14 cellular contexts compared by ENCODE assay signal in genomic region chr16:23858496-23859062, GRCh38. TPM values are rescaled to one million over a fixed set of nuclear protein-coding genes. Genes with fewer than 3 reads are reported as not detected.
DNase-seq lines count a peak whose midpoint lies in the region; ATAC-seq and TF ChIP-seq lines count a peak whose summit lies in the region.
"Had no signal": no experiment of that assay in that cellular context is flagged by ENCODE, and none has a peak within 500 bp of the region (broad histone marks: within the 10 kb centered on the region; RNA-seq: fewer than 3 reads in every experiment).

No MANE protein-coding gene starts in this region.

- TF ChIP-seq POLR2A in spleen (IDR thresholded peaks at IDR 0.05), result no peak

- H3K4me1 ChIP-seq in spleen, result peaks cover 68 to 100% (median 93%) of the 10 kb centered on the region in 6 donors

- no peaks in the 10 kb centered on the region for H3K27me3 ChIP-seq in spleen (replicated peaks in 1 of 7)
- H3K27me3 ChIP-seq: ovary had no signal

- ATAC-seq in GM21526 (IDR thresholded peaks at IDR 0.05; ENCODE audit: low FRiP score, unreplicated experiment), result no peak

- H3K9me3 ChIP-seq in spleen, result no peaks in the 10 kb centered on the region
- H3K9me3 ChIP-seq: ovary, SK-N-SH had no signal

- no peaks in the 10 kb centered on the region for H3K36me3 ChIP-seq in spleen
- H3K36me3 ChIP-seq: ovary had no signal

- no peak overlapping the region for H3K4me3 ChIP-seq in epithelial cell of esophagus (ENCODE audit: low read length)
- peak overlapping the region in 1 of 8 donors; percentile 30 for H3K4me3 ChIP-seq in spleen
- H3K4me3 ChIP-seq: ovary had no signal

- H3K27ac ChIP-seq in spleen, result peak overlapping the region in 7 of 8 donors; percentile 48 to 88 (median 74)
- H3K27ac ChIP-seq: ovary had no signal

- intact Hi-C loops in spleen (cut with DNase I; ENCODE audit: low total_unique reads), result no loop called here

- DNase-seq in SIG-M5 treated with dmso at 0.1 percent for 504 hours (lab: John Stamatoyannopoulos, UW; ENCODE audit: unreplicated experiment), result peak; percentile 80
- no peak for DNase-seq in SIG-M5 (lab: John Stamatoyannopoulos, UW)
- DNase-seq in NOMO-1 (lab: John Stamatoyannopoulos, UW; ENCODE audit: unreplicated experiment in 2 of 2), result peak; percentile 13 to 57
- peak; percentile 29 for DNase-seq in epithelial cell of esophagus (ENCODE audit: low read depth)
- DNase-seq in spleen, result no peak
- DNase-seq in central memory CD4-positive, alpha-beta T cell, result no peak
- DNase-seq in epidermal melanocyte (ENCODE audit: insufficient read length, low spot score), result no peak
- DNase-seq: 8988T; DND-41; kidney glomerular epithelial cell; ovary; SK-N-SH; stimulated activated CD4-positive, alpha-beta T cell treated with anti-CD3 and anti-CD28 coated beads, Interleukin-1b, Interleukin-23, amount 100 ng/mL, for 48 hours had no signal

- TF ChIP-seq CTCF in epithelial cell of esophagus (IDR thresholded peaks at IDR 0.05; ENCODE audit: insufficient read depth, low read depth, low read length, missing control alignments), result no peak
- no peak for TF ChIP-seq CTCF in spleen (IDR thresholded peaks at IDR 0.05 in 8 of 11, conservative IDR thresholded peaks at IDR 0.05 in 3 of 11)

- 31 to 58% (median 45%) methylated on average over 2 of the region's 2 CpGs for WGBS in spleen, 5 donors

RNA-seq across cellular contexts. Expression of gene PRKCB, which starts 22.8 kb away (rescaled TPM):
- total RNA-seq in spleen, result 100 to 1,000 TPM; 169 to 284 (median 189) TPM
- 10 to 100 TPM; 33.8 to 53.5 (median 39.3) TPM for polyA plus RNA-seq in spleen

Comparison
In these comparisons a context has a peak if more than half of its experiments do, and no peak if none do; other contexts are left out.
1. DNase-seq: peak in SIG-M5 treated with dmso at 0.1 percent for 504 hours (single experiment), NOMO-1 (2 of 2) and epithelial cell of esophagus (single experiment); none in SIG-M5 (single experiment), spleen (single experiment), central memory CD4-positive, alpha-beta T cell (single experiment) and epidermal melanocyte (single experiment).